Comparison of ENCODE assay signal across 21 cellular contexts in genomic region chr17:51734976-51735375, GRCh38.
"Had no signal": no experiment of that assay in that cellular context is flagged by ENCODE, and none has a peak within 500 bp of the region (broad histone marks: within the 10 kb centered on the region; RNA-seq: fewer than 3 reads in every experiment).

No MANE protein-coding gene starts in this region.

- H3K27ac ChIP-seq: HL-60, SJSA1, SK-N-MC had no signal

- H3K4me3 ChIP-seq: MG63, SJSA1, SK-N-MC had no signal

- FAIRE-seq: HTR-8/SVneo, RCC 7860 had no signal

- H3K9me3 ChIP-seq: SJSA1 had no signal

- H3K36me3 ChIP-seq: MG63, SJSA1 had no signal

- DNase-seq: Karpas-422, KG1, MG63, NCI-H1092, NCI-H1105 treated with DMSO at 0.1 percent for 48 hours, NCI-H1417 treated with DMSO at 0.1 percent for 48 hours, NCI-H146, NCI-H1694 treated with DMSO at 0.1 percent for 48 hours, NCI-H1930, NCI-H2081, NCI-H2107, NCI-H2227 treated with DMSO at 0.1 percent for 48 hours, NCI-H69, NCI-H774, Right ventricle myocardium superior, SIG-M5 had no signal

- H3K27me3 ChIP-seq: MG63, SJSA1 had no signal

- H3K4me1 ChIP-seq: SJSA1 had no signal
